1 cellular context compared by ENCODE assay signal in genomic region chr20:31667315-31668285, GRCh38.
TF ChIP-seq lines count a peak whose summit lies in the region.

No MANE protein-coding gene starts in this region.

TF ChIP-seq in K562, 482 proteins besides CTCF, POLR2A, EP300 and RAD21 (continued from another document and continues in another):
- TF ChIP-seq BCLAF1 (IDR thresholded peaks at IDR 0.05; ENCODE audit: borderline replicate concordance in 1 of 2, control insufficient read depth in 1 of 2, low read depth in 2 of 2, low read length in 1 of 2), result no peak
- TF ChIP-seq SUPT5H (IDR thresholded peaks at IDR 0.05), result 0 out of 2 replicates have a peak, but pooled peaks have one; percentile 26
- no peak for TF ChIP-seq GTF3C2 (IDR thresholded peaks at IDR 0.05; ENCODE audit: borderline replicate concordance, extremely low read depth, insufficient read length)
- TF ChIP-seq CEBPB (tag; IDR thresholded peaks at IDR 0.05), result peak; percentile 40; the same call in 1 of the 2 replicates
- no peak for TF ChIP-seq POLR2G (IDR thresholded peaks at IDR 0.05; ENCODE audit: low read depth, low read length)
- peak; percentile 52; the same call in 1 of the 2 replicates for TF ChIP-seq PTRF (tag; IDR thresholded peaks at IDR 0.05)
- TF ChIP-seq SRSF3 (IDR thresholded peaks at IDR 0.05; ENCODE audit: insufficient read depth, low read length), result no peak
- 0 out of 2 replicates have a peak, but pooled peaks have one; percentile 26 for TF ChIP-seq ZFX (CRISPR knock-in tag; IDR thresholded peaks at IDR 0.05)
- no peak for TF ChIP-seq TEAD1 (CRISPR knock-in tag; IDR thresholded peaks at IDR 0.05)
- TF ChIP-seq ZFPM2 (CRISPR knock-in tag; IDR thresholded peaks at IDR 0.05), result no peak
- TF ChIP-seq RNF2 (IDR thresholded peaks at IDR 0.05), result no peak
- no peak for TF ChIP-seq PHB2 (IDR thresholded peaks at IDR 0.05; ENCODE audit: low read depth)
- TF ChIP-seq MAFK (IDR thresholded peaks at IDR 0.05; ENCODE audit: low read length), result no peak
- TF ChIP-seq HMG20B (CRISPR knock-in tag; IDR thresholded peaks at IDR 0.05), result no peak
- TF ChIP-seq ZHX1 (conservative IDR thresholded peaks at IDR 0.05; ENCODE audit: low read length), result no peak
- no peak for TF ChIP-seq ZNF717 (CRISPR knock-in tag; IDR thresholded peaks at IDR 0.05)
- no peak for TF ChIP-seq SRSF1 (IDR thresholded peaks at IDR 0.05; ENCODE audit: low read depth, low read length)
- TF ChIP-seq THAP7 (CRISPR knock-in tag; IDR thresholded peaks at IDR 0.05), result no peak
- no peak for TF ChIP-seq PHF21A (IDR thresholded peaks at IDR 0.05; ENCODE audit: borderline replicate concordance, low read depth)
- no peak for TF ChIP-seq C11orf30 (IDR thresholded peaks at IDR 0.05; ENCODE audit: low read depth)
- TF ChIP-seq ZNF384 (IDR thresholded peaks at IDR 0.05; ENCODE audit: low read depth, low read length), result peak; percentile 72
- no peak for TF ChIP-seq ZNF3 (CRISPR knock-in tag; IDR thresholded peaks at IDR 0.05)
- TF ChIP-seq ZNF764 (CRISPR knock-in tag; IDR thresholded peaks at IDR 0.05; ENCODE audit: low read depth), result no peak
- peak; percentile 84 for TF ChIP-seq SMARCA5 (IDR thresholded peaks at IDR 0.05)
- no peak for TF ChIP-seq SFPQ (IDR thresholded peaks at IDR 0.05; ENCODE audit: low read depth, low read length)
- no peak for TF ChIP-seq LCOR (CRISPR knock-in tag; IDR thresholded peaks at IDR 0.05)
- no peak for TF ChIP-seq ZBTB9 (CRISPR knock-in tag; IDR thresholded peaks at IDR 0.05)
- TF ChIP-seq ZNF311 (CRISPR knock-in tag; IDR thresholded peaks at IDR 0.05), result no peak
- no peak for TF ChIP-seq ZBTB40 (IDR thresholded peaks at IDR 0.05)
- TF ChIP-seq ZBTB40 (CRISPR knock-in tag; IDR thresholded peaks at IDR 0.05), result no peak
- peak; percentile 92 for TF ChIP-seq ZFP36 (IDR thresholded peaks at IDR 0.05; ENCODE audit: low read depth, low read length, partially characterized antibody)
- TF ChIP-seq NR2C1 (IDR thresholded peaks at IDR 0.05), result no peak
- no peak for TF ChIP-seq NR2C1 (tag; IDR thresholded peaks at IDR 0.05)
- TF ChIP-seq HIVEP1 (CRISPR knock-in tag; IDR thresholded peaks at IDR 0.05), result no peak
- TF ChIP-seq BCOR (IDR thresholded peaks at IDR 0.05), result peak; percentile 56
- no peak for TF ChIP-seq HMGXB4 (CRISPR knock-in tag; IDR thresholded peaks at IDR 0.05)
- no peak for TF ChIP-seq ETV6 (IDR thresholded peaks at IDR 0.05; ENCODE audit: borderline replicate concordance in 1 of 2, low read depth in 2 of 2, low read length in 1 of 2)
- no peak for TF ChIP-seq ETV6 (CRISPR knock-in tag; IDR thresholded peaks at IDR 0.05; ENCODE audit: borderline replicate concordance)
